6 cellular contexts compared by ENCODE assay signal in genomic region chr9:17059465-17059864, GRCh38.
"Had no signal": no experiment of that assay in that cellular context is flagged by ENCODE, and none has a peak within 500 bp of the region (broad histone marks: within the 10 kb centered on the region; RNA-seq: fewer than 3 reads in every experiment).

No MANE protein-coding gene starts in this region.

- ATAC-seq: K562 had no signal

- H3K4me3 ChIP-seq: K562 had no signal

- FAIRE-seq: HTR-8/SVneo, K562 had no signal

- DNase-seq: IMR-90, KBM-7, KG1 had no signal

- H3K27ac ChIP-seq: HL-60 had no signal
